In the genomic region with DNA sequence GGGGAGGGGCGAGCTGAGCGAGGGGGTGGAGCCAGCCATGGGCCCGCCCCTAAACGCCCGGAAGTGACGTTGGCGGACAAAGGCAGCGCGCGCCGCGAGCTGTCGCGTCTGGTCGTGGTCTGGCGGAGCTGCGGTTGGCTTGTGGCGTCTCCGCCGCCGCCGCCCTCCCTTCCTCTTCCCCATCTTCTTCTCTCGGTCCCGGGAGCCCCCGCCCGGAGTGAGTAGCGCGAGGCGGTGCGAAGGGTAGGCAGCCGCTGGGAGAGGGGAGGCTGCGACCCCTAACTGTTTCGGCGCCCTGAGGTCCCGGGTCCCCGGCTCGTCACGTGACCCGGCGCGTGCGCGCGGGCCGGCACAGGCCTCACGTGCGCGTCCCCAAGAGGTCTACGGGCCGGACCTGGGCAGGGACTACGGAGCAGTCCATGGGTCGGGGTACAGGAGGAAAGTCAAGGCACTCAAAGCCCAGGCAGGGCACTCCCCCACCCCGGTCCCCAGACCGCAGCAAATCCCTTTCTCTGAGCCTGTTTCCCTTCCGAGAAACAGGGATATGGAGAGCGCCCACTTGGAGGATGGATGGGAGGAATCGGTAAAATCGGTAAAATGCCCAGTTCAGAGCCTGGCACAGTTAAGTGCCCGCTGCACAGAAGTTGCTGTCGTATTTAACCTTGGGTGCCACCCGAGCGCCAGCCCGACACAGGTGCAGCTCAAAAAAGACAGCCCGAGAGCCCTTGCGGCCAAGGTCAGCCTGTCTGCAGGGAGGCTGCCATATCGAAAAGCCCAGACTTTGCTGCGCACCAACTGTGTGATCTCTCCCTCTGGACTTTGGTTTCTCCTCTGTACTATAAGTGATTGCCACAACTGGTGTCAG, we compare ENCODE assay signal across 8 cellular contexts. TPM values are rescaled to one million over a fixed set of nuclear protein-coding genes. Genes with fewer than 3 reads are reported as not detected.
A peak's percentile ranks its signal among the peaks of the same experiment; 100 is the strongest.
DNase-seq lines count a peak whose midpoint lies in the region; ATAC-seq and TF ChIP-seq lines count a peak whose summit lies in the region.

A gene with protein sequence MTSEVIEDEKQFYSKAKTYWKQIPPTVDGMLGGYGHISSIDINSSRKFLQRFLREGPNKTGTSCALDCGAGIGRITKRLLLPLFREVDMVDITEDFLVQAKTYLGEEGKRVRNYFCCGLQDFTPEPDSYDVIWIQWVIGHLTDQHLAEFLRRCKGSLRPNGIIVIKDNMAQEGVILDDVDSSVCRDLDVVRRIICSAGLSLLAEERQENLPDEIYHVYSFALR (plus strand): TSS at position 85 of the 865 bp plus-strand sequence. CDS start 6,541 bp downstream, outside the sequence.

- 0% methylated on average over 38 to 67 of the region's 67 CpGs for WGBS in tibial nerve, 2 donors

- no peaks in the 10 kb centered on the region for H3K27me3 ChIP-seq in GM06990 (replicated peaks; ENCODE audit: control insufficient read depth, insufficient read depth, low read length)
- H3K27me3 ChIP-seq in SU-DHL-6 (ENCODE audit: low read length) = no peaks in the 10 kb centered on the region
- H3K27me3 ChIP-seq in parathyroid adenoma (ENCODE audit: control insufficient read depth, insufficient read depth, low read length) = no peaks in the 10 kb centered on the region
- no peaks in the 10 kb centered on the region for H3K27me3 ChIP-seq in tibial nerve

- H3K4me2 ChIP-seq in SU-DHL-6 (ENCODE audit: low read depth, low read length, poor library complexity, severe bottlenecking) (peak within 1 kb of the TSS; percentile 88), parathyroid adenoma (ENCODE audit: low read length) (peak within 1 kb of the TSS; percentile 83)

- peak within 1 kb of the TSS; percentile 92 for H3K27ac Mint-ChIP-seq in activated naive CD8-positive, alpha-beta T cell treated with anti-CD3 and anti-CD28 coated beads for 36 hours

- peaks cover 11% of the 10 kb centered on the region; the same call in 1 of the 2 replicates for H4K20me1 ChIP-seq in SU-DHL-6 (ENCODE audit: low read depth, low read length)

- H3K9ac ChIP-seq in SU-DHL-6 (ENCODE audit: low read length) (peak within 1 kb of the TSS; percentile 87), parathyroid adenoma (no peak within 1 kb of the TSS)

- H3K36me3 Mint-ChIP-seq in activated naive CD8-positive, alpha-beta T cell treated with anti-CD3 and anti-CD28 coated beads for 36 hours = peaks cover 13% of the 10 kb centered on the region

- peaks cover 16% of the 10 kb centered on the region for H3K27me3 Mint-ChIP-seq in activated naive CD8-positive, alpha-beta T cell treated with anti-CD3 and anti-CD28 coated beads for 36 hours

- peak within 1 kb of the TSS; percentile 85 for H3K4me3 Mint-ChIP-seq in activated naive CD8-positive, alpha-beta T cell treated with anti-CD3 and anti-CD28 coated beads for 36 hours

- H3K4me1 ChIP-seq in parathyroid adenoma (peaks cover 3% of the 10 kb centered on the region), tibial nerve (peaks cover 0 to 64% (median 30%) of the 10 kb centered on the region in 4 donors)

- H3K27ac ChIP-seq in SU-DHL-6 (ENCODE audit: low read depth, low read length) (peak within 1 kb of the TSS; percentile 67), parathyroid adenoma (peak within 1 kb of the TSS; percentile 83), tibial nerve (peak within 1 kb of the TSS; percentile 83 to 94 (median 90))

- no peaks in the 10 kb centered on the region for H3K9me2 ChIP-seq in SU-DHL-6 (replicated peaks; ENCODE audit: insufficient read depth, low read length)

- POLR2A ChIA-PET in HEK293T (lab: Yijun Ruan, JAX) = interaction anchor here (0.9 to 2.1 kb wide), 6 partner anchors 13 to 486 kb away, joined by 3 to 13 read pairs (median 4); a partner anchor contains a TSS

- CTCF ChIA-PET in HEK293T (lab: Yijun Ruan, JAX) = interaction anchor here (0.9 to 3.0 kb wide), 3 partner anchors 15 to 494 kb away, joined by 3 to 17 read pairs (median 4); no protein-coding TSS in a partner anchor

- H3K79me2 ChIP-seq in SU-DHL-6 (ENCODE audit: insufficient read depth, low read length) = peaks cover 52% of the 10 kb centered on the region
- peaks cover 10% of the 10 kb centered on the region for H3K79me2 ChIP-seq in parathyroid adenoma

- TF ChIP-seq POLR2A in tibial nerve (IDR thresholded peaks at IDR 0.05) = peak; percentile 95 to 100

- peak; percentile 93 for ATAC-seq in Right ventricle myocardium inferior

- peak; percentile 84 to 100 for TF ChIP-seq EP300 in tibial nerve (IDR thresholded peaks at IDR 0.05)

- H3K4me3 ChIP-seq in GM06990 (replicated peaks; ENCODE audit: low read depth, low read length) = peak within 1 kb of the TSS; percentile 73
- H3K4me3 ChIP-seq in SU-DHL-6 (ENCODE audit: insufficient read depth, low read length, poor library complexity, severe bottlenecking) = peak within 1 kb of the TSS; percentile 91
- peak within 1 kb of the TSS; percentile 76 for H3K4me3 ChIP-seq in parathyroid adenoma (ENCODE audit: low read depth, low read length)
- peak within 1 kb of the TSS; percentile 69 to 93 (median 74) for H3K4me3 ChIP-seq in tibial nerve

- H2AFZ ChIP-seq in SU-DHL-6 (ENCODE audit: low read depth, low read length, severe bottlenecking) = peak within 1 kb of the TSS; percentile 75
- H2AFZ ChIP-seq in parathyroid adenoma = peak within 1 kb of the TSS; percentile 74

- H3K9me3 ChIP-seq in SU-DHL-6 (ENCODE audit: insufficient read depth, low read length) = no peaks in the 10 kb centered on the region
- H3K9me3 ChIP-seq in parathyroid adenoma (ENCODE audit: control insufficient read depth, low read length) = no peaks in the 10 kb centered on the region
- no peaks in the 10 kb centered on the region for H3K9me3 ChIP-seq in tibial nerve

- peaks cover 5% of the 10 kb centered on the region; the same call in 1 of the 2 replicates for H3F3A ChIP-seq in SU-DHL-6 (ENCODE audit: insufficient read depth)

- intact Hi-C loops in Right ventricle myocardium inferior (cut with DNase I) = loop anchor here (5.0 kb wide), 1 partner anchor 489 kb away; no protein-coding TSS in a partner anchor

- DNase-seq in GM06990 (ENCODE audit: extremely low read depth, insufficient read length) = peak; percentile 90
- peak; percentile 90 for DNase-seq in HEK293T (ENCODE audit: extremely low spot score)
- peak; percentile 75 for DNase-seq in MV-4-11 (lab: John Stamatoyannopoulos, UW)
- peak; percentile 86 for DNase-seq in activated naive CD8-positive, alpha-beta T cell treated with anti-CD3 and anti-CD28 coated beads for 36 hours
- peak; percentile 96 for DNase-seq in Right ventricle myocardium inferior (ENCODE audit: missing footprints)
- peak; percentile 87 to 89 for DNase-seq in tibial nerve (ENCODE audit: low spot score in 2 of 2)

- peaks cover 51% of the 10 kb centered on the region for H3K4me1 Mint-ChIP-seq in activated naive CD8-positive, alpha-beta T cell treated with anti-CD3 and anti-CD28 coated beads for 36 hours

- TF ChIP-seq CTCF in GM06990 (IDR thresholded peaks at IDR 0.05; ENCODE audit: insufficient read depth, low read length, poor library complexity, severe bottlenecking) (no peak), SU-DHL-6 (IDR thresholded peaks at IDR 0.05; ENCODE audit: insufficient read depth, low read length, poor library complexity, severe bottlenecking) (no peak), parathyroid adenoma (IDR thresholded peaks at IDR 0.05) (no peak), tibial nerve (IDR thresholded peaks at IDR 0.05) (peak in 2 of 5 experiments; percentile 38 to 56)

- H3K9me3 Mint-ChIP-seq in activated naive CD8-positive, alpha-beta T cell treated with anti-CD3 and anti-CD28 coated beads for 36 hours = no peaks in the 10 kb centered on the region

- H3K36me3 ChIP-seq in GM06990 (ENCODE audit: control insufficient read depth, insufficient read depth, low read length) = no peaks in the 10 kb centered on the region; the same call in 1 of the 2 replicates
- H3K36me3 ChIP-seq in SU-DHL-6 (ENCODE audit: low read length) = no peaks in the 10 kb centered on the region
- H3K36me3 ChIP-seq in parathyroid adenoma (ENCODE audit: control insufficient read depth, insufficient read depth, low read length) = no peaks in the 10 kb centered on the region
- H3K36me3 ChIP-seq in tibial nerve = no peaks in the 10 kb centered on the region

TF ChIP-seq in HEK293T, 16 proteins besides CTCF, POLR2A, EP300 and RAD21:
- TF ChIP-seq ZNF384 (IDR thresholded peaks at IDR 0.05) = no peak
- peak; percentile 89 for TF ChIP-seq L3MBTL2 (conservative IDR thresholded peaks at IDR 0.05)
- TF ChIP-seq, protein P1, sequence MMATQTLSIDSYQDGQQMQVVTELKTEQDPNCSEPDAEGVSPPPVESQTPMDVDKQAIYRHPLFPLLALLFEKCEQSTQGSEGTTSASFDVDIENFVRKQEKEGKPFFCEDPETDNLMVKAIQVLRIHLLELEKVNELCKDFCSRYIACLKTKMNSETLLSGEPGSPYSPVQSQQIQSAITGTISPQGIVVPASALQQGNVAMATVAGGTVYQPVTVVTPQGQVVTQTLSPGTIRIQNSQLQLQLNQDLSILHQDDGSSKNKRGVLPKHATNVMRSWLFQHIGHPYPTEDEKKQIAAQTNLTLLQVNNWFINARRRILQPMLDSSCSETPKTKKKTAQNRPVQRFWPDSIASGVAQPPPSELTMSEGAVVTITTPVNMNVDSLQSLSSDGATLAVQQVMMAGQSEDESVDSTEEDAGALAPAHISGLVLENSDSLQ (IDR thresholded peaks at IDR 0.05) = no peak
- TF ChIP-seq SP1 (IDR thresholded peaks at IDR 0.05) = no peak
- TF ChIP-seq NFRKB (IDR thresholded peaks at IDR 0.05) = no peak
- TF ChIP-seq FOXM1 (IDR thresholded peaks at IDR 0.05; ENCODE audit: borderline replicate concordance) = no peak
- TF ChIP-seq TARDBP (IDR thresholded peaks at IDR 0.05) = no peak
- no peak for TF ChIP-seq LEF1 (IDR thresholded peaks at IDR 0.05; ENCODE audit: borderline replicate concordance)

RNA-seq across cellular contexts. Expression of the gene that starts here (rescaled TPM):
- 10 to 100 TPM; 78.8 to 79.4 TPM for total RNA-seq in activated naive CD8-positive, alpha-beta T cell treated with anti-CD3 and anti-CD28 coated beads for 36 hours
- 72.1 TPM for total RNA-seq in Right ventricle myocardium inferior
- total RNA-seq in tibial nerve = 10 to 100 TPM; 23.9 to 30.6 (median 27.5) TPM

Comparison
In these comparisons a context has a peak if more than half of its experiments do, and no peak if none do; other contexts are left out.
1. Peak in every context shown above with its lines: DNase-seq, ATAC-seq, H3K4me3 ChIP-seq and H3K27ac ChIP-seq.